In the genomic region with DNA sequence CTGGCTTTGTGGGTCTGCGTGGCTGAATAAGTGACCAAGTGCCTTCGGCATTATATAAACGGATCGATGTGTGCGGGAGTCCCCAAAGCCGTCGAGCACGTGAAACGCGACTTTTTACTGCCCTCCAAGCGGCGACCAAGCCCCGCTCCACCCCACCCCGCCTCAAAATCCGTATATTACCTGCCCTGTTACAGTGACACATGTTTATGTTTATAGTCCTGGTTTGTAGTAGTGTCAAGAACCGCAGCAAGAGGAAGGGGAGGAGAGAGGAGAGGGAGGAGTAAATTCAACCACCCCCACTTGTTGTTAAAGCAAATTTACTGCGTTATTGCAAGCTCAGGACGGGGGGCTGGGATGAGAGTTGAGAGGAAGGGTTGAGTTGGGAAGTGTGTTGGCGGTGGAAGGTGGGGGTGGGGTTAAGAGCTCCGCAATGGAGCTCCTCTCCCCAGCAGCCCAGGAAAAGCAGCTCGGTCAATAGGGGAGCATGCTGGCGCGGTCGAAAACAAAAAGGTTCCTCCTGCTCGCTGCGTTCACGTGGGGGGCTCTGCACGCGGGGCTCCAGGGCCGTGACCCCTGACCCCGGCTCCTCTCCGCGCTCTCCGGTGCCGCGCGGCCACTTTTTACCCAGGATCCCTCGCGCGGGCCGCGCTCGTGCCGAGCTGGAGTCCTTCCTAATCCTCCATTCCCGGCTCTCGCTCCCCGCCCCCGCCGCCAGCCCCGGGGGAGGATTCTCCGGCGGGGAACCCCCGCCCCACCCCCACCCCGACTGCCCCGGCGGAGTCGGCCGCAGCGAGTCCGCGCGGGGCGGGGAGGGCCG, we compare ENCODE assay signal across 8 cellular contexts. TPM values are rescaled to one million over a fixed set of nuclear protein-coding genes. Genes with fewer than 3 reads are reported as not detected.
A peak's percentile ranks its signal among the peaks of the same experiment; 100 is the strongest.
DNase-seq lines count a peak whose midpoint lies in the region; ATAC-seq and TF ChIP-seq lines count a peak whose summit lies in the region.

A gene (minus strand): TSS at position 316 of the 817 bp plus-strand sequence. CDS start 7,860 bp downstream, outside the sequence.

- ATAC-seq in HG03442 (IDR thresholded peaks at IDR 0.05; ENCODE audit: unreplicated experiment) = peak; percentile 50

- peak within 1 kb of the TSS; percentile 58 for H3K4me3 ChIP-seq in lower leg skin (ENCODE audit: low read depth, poor library complexity, severe bottlenecking)

- DNase-seq in AG09319 (ENCODE audit: extremely low read depth, low read depth) = peak; percentile 76
- DNase-seq in NCI-H510A (lab: John Stamatoyannopoulos, UW) = peak; percentile 86
- DNase-seq in activated CD4-positive, alpha-beta T cell treated with anti-CD3 and anti-CD28 coated beads for 48 hours = peak; percentile 77
- peak; percentile 98 for DNase-seq in ecto neural progenitor cell (ENCODE audit: low spot score)
- peak; percentile 84 to 97 for DNase-seq in lower leg skin (ENCODE audit: low spot score in 2 of 2)
- DNase-seq in stimulated activated CD4-positive, alpha-beta T cell treated with anti-CD3 and anti-CD28 coated beads, Interleukin-4, amount 100 ng/mL, for 48 hours (ENCODE audit: low read depth in 2 of 2) = peak; percentile 50 to 66

- TF ChIP-seq CTCF in AG09319 (IDR thresholded peaks at IDR 0.05; ENCODE audit: low read depth, low read length) (no peak), lower leg skin (IDR thresholded peaks at IDR 0.05) (no peak)

- WGBS in lower leg skin, 2 donors = 0 to 1% methylated on average over 29 to 37 of the region's 64 CpGs

- intact Hi-C loops in lower leg skin (cut with DNase I; ENCODE audit: low total_unique reads) = no loop called here

- TF ChIP-seq POLR2A in GM19099 (IDR thresholded peaks at IDR 0.05; ENCODE audit: extremely low read depth, insufficient read length, low read depth) (peak; percentile 62), lower leg skin (IDR thresholded peaks at IDR 0.05) (no peak)

RNA-seq across cellular contexts. Expression of the gene that starts here (rescaled TPM):
- 1 to 10 TPM in 2 of 4 donors, under 1 TPM in 2; 0.38 to 1.4 (median 0.96) TPM for total RNA-seq in lower leg skin

Comparison
In these comparisons a context has a peak if more than half of its experiments do, and no peak if none do; other contexts are left out.
1. Peak in every context shown above with its lines: DNase-seq, ATAC-seq and H3K4me3 ChIP-seq.